Comparison of ENCODE assay signal across 19 cellular contexts in genomic region chr2:54480025-54480424, GRCh38. TPM values are rescaled to one million over a fixed set of nuclear protein-coding genes. Genes with fewer than 3 reads are reported as not detected.
A peak's percentile ranks its signal among the peaks of the same experiment; 100 is the strongest.
DNase-seq lines count a peak whose midpoint lies in the region; ATAC-seq and TF ChIP-seq lines count a peak whose summit lies in the region.
"Had no signal": no experiment of that assay in that cellular context is flagged by ENCODE, and none has a peak within 500 bp of the region (broad histone marks: within the 10 kb centered on the region; RNA-seq: fewer than 3 reads in every experiment).

No MANE protein-coding gene starts in this region.

- H3K9ac ChIP-seq in KMS-11, result no peak overlapping the region

- TF ChIP-seq CTCF in KMS-11 (conservative IDR thresholded peaks at IDR 0.05; ENCODE audit: low read depth, low read length) (no peak), sigmoid colon (IDR thresholded peaks at IDR 0.05) (no peak)

- H3K9me3 ChIP-seq in sigmoid colon, result no peaks in the 10 kb centered on the region
- H3K9me3 ChIP-seq: BE2C, Peyer's patch had no signal

- no peaks in the 10 kb centered on the region for H4K20me1 ChIP-seq in KMS-11 (ENCODE audit: insufficient read depth)

- ATAC-seq in HG02642 (IDR thresholded peaks at IDR 0.05; ENCODE audit: poor library complexity, unreplicated experiment), result peak; percentile 74
- ATAC-seq in GM21367 (IDR thresholded peaks at IDR 0.05; ENCODE audit: unreplicated experiment), result no peak
- no peak for ATAC-seq in GM21717 (IDR thresholded peaks at IDR 0.05; ENCODE audit: unreplicated experiment)
- no peak for ATAC-seq in HG02610 (IDR thresholded peaks at IDR 0.05; ENCODE audit: unreplicated experiment)
- ATAC-seq: naive thymus-derived CD8-positive, alpha-beta T cell had no signal

- TF ChIP-seq POLR2A in sigmoid colon (IDR thresholded peaks at IDR 0.05), result no peak

- 87 to 88% methylated on average over 2 of the region's 2 CpGs for WGBS in sigmoid colon, 2 donors

- no peak overlapping the region for H3K27ac ChIP-seq in KMS-11
- peak overlapping the region; percentile 25 to 75 (median 66) for H3K27ac ChIP-seq in sigmoid colon
- H3K27ac ChIP-seq: 22Rv1, Peyer's patch, SK-N-MC had no signal

- H2AFZ ChIP-seq in KMS-11 (ENCODE audit: low read depth), result no peak overlapping the region

- no peaks in the 10 kb centered on the region; the same call in 1 of the 2 replicates for H3K79me2 ChIP-seq in KMS-11 (ENCODE audit: insufficient read depth, low read depth)

- intact Hi-C loops in sigmoid colon (cut with DNase I), result no loop called here

- no peaks in the 10 kb centered on the region for H3K27me3 ChIP-seq in KMS-11 (ENCODE audit: insufficient read depth, low read depth)
- no peaks in the 10 kb centered on the region for H3K27me3 ChIP-seq in sigmoid colon
- H3K27me3 ChIP-seq: BE2C, esophagus squamous epithelium, Peyer's patch had no signal

- peak; percentile 17 for DNase-seq in DMS 273 (lab: John Stamatoyannopoulos, UW; ENCODE audit: unreplicated experiment)
- no peak for DNase-seq in DMS 273 treated with DMSO at 0.1 percent for 48 hours (lab: John Stamatoyannopoulos, UW)
- DNase-seq in sigmoid colon, result no peak
- DNase-seq: activated CD4-positive, alpha-beta T cell treated with anti-CD3 and anti-CD28 coated beads for 1 hour; BE2C; Calu3; esophagus squamous epithelium; head of caudate nucleus; naive thymus-derived CD8-positive, alpha-beta T cell; NCI-H526 treated with DMSO at 0.1 percent for 48 hours; Peyer's patch; stimulated activated naive B cell treated with anti-CD40 and anti-IgM and Interleukin-4, amounts not matched to agents 10 μg/mL and 1 μg/mL and 100 μg/mL, for 72 hours had no signal

- no peak for TF ChIP-seq EP300 in sigmoid colon (IDR thresholded peaks at IDR 0.05)

- H3K4me2 ChIP-seq in KMS-11, result 0 out of 2 replicates have a peak overlapping the region, but pooled peaks have one; percentile 17

- H3K4me3 ChIP-seq in KMS-11 (IDR thresholded peaks at IDR 0.05; ENCODE audit: insufficient read depth, low read depth, low read length) (no peak overlapping the region), sigmoid colon (no peak overlapping the region)
- H3K4me3 ChIP-seq: esophagus squamous epithelium, Peyer's patch, SK-N-MC had no signal

- H3K4me1 ChIP-seq in KMS-11 (ENCODE audit: low read depth, poor library complexity, severe bottlenecking) (peaks cover 19% of the 10 kb centered on the region), sigmoid colon (peaks cover 0 to 97% (median 92%) of the 10 kb centered on the region in 4 donors)
- H3K4me1 ChIP-seq: BE2C had no signal

- H3K36me3 ChIP-seq in KMS-11 (ENCODE audit: insufficient read depth) (no peaks in the 10 kb centered on the region), sigmoid colon (no peaks in the 10 kb centered on the region)
- H3K36me3 ChIP-seq: BE2C, esophagus squamous epithelium, Peyer's patch had no signal

RNA-seq across cellular contexts. Expression of gene SPTBN1, which starts 23.9 kb away (rescaled TPM):
- total RNA-seq in sigmoid colon, result 100 to 1,000 TPM; 169 to 273 (median 259) TPM
- 100 to 1,000 TPM in 1 of 3 donors, 10 to 100 TPM in 2; 23.1 to 101 (median 36.6) TPM for polyA plus RNA-seq in sigmoid colon
